Comparison of ENCODE assay signal across 1 cellular context in the genomic region with DNA sequence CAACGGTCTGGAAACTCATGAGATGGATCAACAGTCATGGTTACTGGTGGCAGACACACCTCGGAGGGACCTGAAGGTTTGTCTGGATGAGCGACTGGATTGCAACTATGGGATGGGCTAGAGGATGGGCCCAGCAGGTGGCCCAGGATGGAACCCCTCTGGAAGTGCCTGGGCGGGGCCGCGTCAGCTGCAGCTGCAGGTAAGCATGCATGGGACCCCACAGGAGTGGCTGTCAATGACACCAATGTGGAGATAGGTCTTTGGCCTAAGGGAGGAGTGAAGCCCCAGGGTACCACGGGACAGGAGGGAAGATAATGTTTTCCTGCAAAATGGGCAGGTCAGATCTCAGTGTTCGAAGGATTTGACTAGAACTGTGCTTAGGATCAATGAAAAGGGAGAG.
TF ChIP-seq lines count a peak whose summit lies in the region.

No MANE protein-coding gene starts in this region.

TF ChIP-seq in GM12878, 131 proteins besides CTCF, POLR2A, EP300 and RAD21 (continued from another document):
- 0 out of 2 replicates have a peak, but pooled peaks have one; percentile 21 for TF ChIP-seq POLR2AphosphoS5 (IDR thresholded peaks at IDR 0.05; ENCODE audit: low read length)
